8 cellular contexts compared by ENCODE assay signal in the genomic region with DNA sequence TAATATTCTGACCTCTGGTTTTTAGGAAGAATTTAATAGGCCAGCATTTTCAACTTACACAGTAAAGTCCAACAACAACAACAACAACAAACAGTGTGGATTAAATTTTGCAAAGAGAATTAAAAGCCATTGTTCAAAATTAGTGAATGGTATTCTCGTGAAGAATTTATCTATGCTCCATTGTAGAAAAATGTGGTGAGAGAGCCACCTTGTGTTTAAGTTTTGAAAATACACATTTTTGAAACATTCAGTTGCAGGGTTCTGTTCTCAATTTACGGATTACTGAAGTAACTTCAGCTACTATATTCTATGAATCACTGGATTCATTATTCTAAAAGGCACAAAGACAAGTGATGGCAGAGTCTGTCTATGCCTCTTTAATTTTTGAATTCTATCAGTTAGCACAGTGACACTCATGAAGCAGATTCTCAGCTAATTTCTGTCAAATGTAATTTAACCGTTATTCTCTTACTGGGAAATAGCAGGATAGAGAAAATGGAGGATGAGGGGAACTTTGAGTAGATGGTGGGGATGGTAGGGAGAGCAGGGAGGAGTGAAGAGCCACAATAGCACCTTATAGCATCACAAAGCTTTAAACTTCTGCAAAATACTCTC. TPM values are rescaled to one million over a fixed set of nuclear protein-coding genes. Genes with fewer than 3 reads are reported as not detected.
DNase-seq lines count a peak whose midpoint lies in the region; ATAC-seq, FAIRE-seq and TF ChIP-seq lines count a peak whose summit lies in the region.

No MANE protein-coding gene starts in this region.

- no peaks in the 10 kb centered on the region for H3K9me3 ChIP-seq in AG04450 (ENCODE audit: control insufficient read depth, insufficient read depth, low read length)

- H3K4me3 ChIP-seq in AG04450 (ENCODE audit: low read depth, low read length) (no peak overlapping the region), NB4 (ENCODE audit: low read depth, low read length) (no peak overlapping the region)

- ATAC-seq in GM19023 (IDR thresholded peaks at IDR 0.05; ENCODE audit: unreplicated experiment), result no peak

- POLR2A ChIA-PET in AG04450 (lab: Yijun Ruan, JAX), result no interaction called here

- H3K27me3 ChIP-seq in AG04450 (ENCODE audit: control insufficient read depth, insufficient read depth, low read length), result no peaks in the 10 kb centered on the region

- peak; percentile 30 for FAIRE-seq in GM12892 (lab: Jason Lieb, UNC)

- CTCF ChIA-PET in AG04450 (lab: Charles Lee), result interaction anchor here (0.6 to 1.5 kb wide), 23 partner anchors 9 to 913 kb away, joined by 3 to 18 read pairs (median 4); a partner anchor contains a TSS

- TF ChIP-seq POLR2A in GM12892 (IDR thresholded peaks at IDR 0.05; ENCODE audit: low read depth, low read length) (no peak), NB4 (IDR thresholded peaks at IDR 0.05; ENCODE audit: extremely low read depth, insufficient read length) (no peak)

- TF ChIP-seq CTCF in AG04450 (IDR thresholded peaks at IDR 0.05; ENCODE audit: low read depth, low read length) (peak; percentile 51), NB4 (IDR thresholded peaks at IDR 0.05; ENCODE audit: low read depth, low read length) (no peak)

- H3K27ac ChIP-seq in AG04450 (ENCODE audit: low read depth, low read length), result no peak overlapping the region

- DNase-seq in AG04450 (ENCODE audit: low read depth, low spot score), result no peak
- no peak for DNase-seq in GM12892 (ENCODE audit: insufficient read length)
- DNase-seq in NB4 (ENCODE audit: low read depth), result peak; percentile 41
- DNase-seq in astrocyte of the hippocampus (ENCODE audit: low read depth, low spot score), result peak; percentile 50
- DNase-seq in kidney glomerular epithelial cell (lab: John Stamatoyannopoulos, UW), result peak; percentile 23
- DNase-seq in activated CD4-positive, CD25-positive, alpha-beta regulatory T cell treated with anti-CD3 and anti-CD28 coated beads, Interleukin-2, amount 50 U/mL, for 72 hours, result no peak
- no peak for DNase-seq in NCI-H1048 (lab: John Stamatoyannopoulos, UW)

RNA-seq across cellular contexts. Expression of a gene that starts 11.0 kb away (rescaled TPM):
- 1.3 and 2.1 TPM in 2 replicates for polyA plus RNA-seq in AG04450 (2011; rRNA removed)
- polyA minus RNA-seq in AG04450 (2011; rRNA and poly(A)+ RNA removed), result 0.74 and 1.0 TPM in 2 replicates
- 13.3 TPM for polyA plus RNA-seq in GM12892 (2012; ENCODE audit: missing spikeins)

RNA-seq across cellular contexts. Expression of a gene that starts 44.1 kb away (rescaled TPM):
- polyA plus RNA-seq in AG04450 (2011; rRNA removed), result 2.0 TPM in 2 replicates
- 0.23 and 1.3 TPM in 2 replicates for polyA minus RNA-seq in AG04450 (2011; rRNA and poly(A)+ RNA removed)
- 0.98 TPM for polyA plus RNA-seq in GM12892 (2012; ENCODE audit: missing spikeins)

Comparison
In these comparisons a context has a peak if more than half of its experiments do, and no peak if none do; other contexts are left out.
1. DNase-seq: peak in NB4 (single experiment), astrocyte of the hippocampus (single experiment) and kidney glomerular epithelial cell (single experiment); none in AG04450 (single experiment), GM12892 (single experiment), activated CD4-positive, CD25-positive, alpha-beta regulatory T cell treated with anti-CD3 and anti-CD28 coated beads, Interleukin-2, amount 50 U/mL, for 72 hours (single experiment) and NCI-H1048 (single experiment).